ENCODE assay signal across 8 cellular contexts in genomic region chr12:68806488-68807237, GRCh38. TPM values are rescaled to one million over a fixed set of nuclear protein-coding genes. Genes with fewer than 3 reads are reported as not detected.
DNase-seq lines count a peak whose midpoint lies in the region; ATAC-seq and TF ChIP-seq lines count a peak whose summit lies in the region.

No MANE protein-coding gene starts in this region.

- H3K27ac ChIP-seq in VCaP (peak overlapping the region; percentile 100), hepatocyte (peak overlapping the region; percentile 100), suprapubic skin (peak overlapping the region; percentile 99)

- peak overlapping the region; percentile 79 for H3K4me2 ChIP-seq in hepatocyte

- no peaks in the 10 kb centered on the region for H4K20me1 ChIP-seq in hepatocyte (ENCODE audit: insufficient read depth, poor library complexity, severe bottlenecking)

- no peaks in the 10 kb centered on the region for H3K27me3 ChIP-seq in hepatocyte
- no peaks in the 10 kb centered on the region for H3K27me3 ChIP-seq in suprapubic skin

- H3K9me2 ChIP-seq in hepatocyte (replicated peaks; ENCODE audit: insufficient read depth) = no peaks in the 10 kb centered on the region

- H3K36me3 ChIP-seq in hepatocyte (replicated peaks; ENCODE audit: insufficient read depth, low read depth) (no peaks in the 10 kb centered on the region), suprapubic skin (peaks cover 12% of the 10 kb centered on the region)

- H3K27me3 Mint-ChIP-seq in T-helper 1 cell treated with Interleukin-12 subunit alpha and Interleukin-12 subunit beta and Interleukin-4 antibody, amounts not matched to agents 30 μg/mL and 1 μg/mL, for 36 hours (ENCODE audit: low read depth) = no peaks in the 10 kb centered on the region

- peak overlapping the region; percentile 99 for H3K27ac Mint-ChIP-seq in T-helper 1 cell treated with Interleukin-12 subunit alpha and Interleukin-12 subunit beta and Interleukin-4 antibody, amounts not matched to agents 30 μg/mL and 1 μg/mL, for 36 hours

- DNase-seq in T-helper 1 cell = no peak
- DNase-seq in hepatocyte (ENCODE audit: low spot score) = no peak
- no peak for DNase-seq in suprapubic skin (ENCODE audit: low spot score in 2 of 2)
- no peak for DNase-seq in stimulated activated CD8-positive, alpha-beta memory T cell treated with anti-CD3 and anti-CD28 coated beads, Interleukin-4, amount 100 ng/mL, for 48 hours
- DNase-seq in CD1c-positive myeloid dendritic cell (ENCODE audit: extremely low spot score) = no peak

- H3K9me3 Mint-ChIP-seq in T-helper 1 cell treated with Interleukin-12 subunit alpha and Interleukin-12 subunit beta and Interleukin-4 antibody, amounts not matched to agents 30 μg/mL and 1 μg/mL, for 36 hours = no peaks in the 10 kb centered on the region

- ATAC-seq in GM21360 (IDR thresholded peaks at IDR 0.05; ENCODE audit: unreplicated experiment) = no peak

- peaks cover 26% of the 10 kb centered on the region for H3K79me2 ChIP-seq in hepatocyte

- H3K4me3 ChIP-seq in hepatocyte (peak overlapping the region; percentile 26), suprapubic skin (peak overlapping the region; percentile 86)

- no peaks in the 10 kb centered on the region for H3K9me3 ChIP-seq in hepatocyte (ENCODE audit: low read depth)
- no peaks in the 10 kb centered on the region for H3K9me3 ChIP-seq in suprapubic skin

- H3K4me1 ChIP-seq in hepatocyte (ENCODE audit: insufficient read depth) = peaks cover 4% of the 10 kb centered on the region
- H3K4me1 ChIP-seq in suprapubic skin = peaks cover 21% of the 10 kb centered on the region

- peak overlapping the region; percentile 91 for H3K4me3 Mint-ChIP-seq in T-helper 1 cell treated with Interleukin-12 subunit alpha and Interleukin-12 subunit beta and Interleukin-4 antibody, amounts not matched to agents 30 μg/mL and 1 μg/mL, for 36 hours

- 91% methylated on average over 18 of the region's 18 CpGs for WGBS in hepatocyte (ENCODE audit: low lambda C conversion rate, missing lambda C conversion rate)
- 87% methylated on average over 18 of the region's 18 CpGs for WGBS in suprapubic skin

- TF ChIP-seq POLR2A in suprapubic skin (IDR thresholded peaks at IDR 0.05) = no peak

- H3K36me3 Mint-ChIP-seq in T-helper 1 cell treated with Interleukin-12 subunit alpha and Interleukin-12 subunit beta and Interleukin-4 antibody, amounts not matched to agents 30 μg/mL and 1 μg/mL, for 36 hours (ENCODE audit: low read depth) = peaks cover 28% of the 10 kb centered on the region

- H2AFZ ChIP-seq in hepatocyte = peak overlapping the region; percentile 57

- H3K4me1 Mint-ChIP-seq in T-helper 1 cell treated with Interleukin-12 subunit alpha and Interleukin-12 subunit beta and Interleukin-4 antibody, amounts not matched to agents 30 μg/mL and 1 μg/mL, for 36 hours (ENCODE audit: low read depth) = peaks cover 19% of the 10 kb centered on the region

- TF ChIP-seq CTCF in VCaP (conservative IDR thresholded peaks at IDR 0.05) = no peak
- no peak for TF ChIP-seq CTCF in hepatocyte (IDR thresholded peaks at IDR 0.05; ENCODE audit: poor library complexity)
- no peak for TF ChIP-seq CTCF in suprapubic skin (IDR thresholded peaks at IDR 0.05)

- TF ChIP-seq EP300 in suprapubic skin (IDR thresholded peaks at IDR 0.05) = no peak

RNA-seq across cellular contexts. Expression of gene MDM2, which starts 1.3 kb away (rescaled TPM):
- 77.4 and 82.5 TPM in 2 replicates for total RNA-seq in hepatocyte
- polyA plus RNA-seq in hepatocyte = 42.0 and 47.6 TPM in 2 replicates
- 10 to 100 TPM; 39.5 to 84.1 (median 61.8) TPM for total RNA-seq in suprapubic skin
